Comparison of ENCODE assay signal across 17 cellular contexts in genomic region chr22:46801331-46801811, GRCh38. TPM values are rescaled to one million over a fixed set of nuclear protein-coding genes. Genes with fewer than 3 reads are reported as not detected.
DNase-seq lines count a peak whose midpoint lies in the region; ATAC-seq and TF ChIP-seq lines count a peak whose summit lies in the region.
"Had no signal": no experiment of that assay in that cellular context is flagged by ENCODE, and none has a peak within 500 bp of the region (broad histone marks: within the 10 kb centered on the region; RNA-seq: fewer than 3 reads in every experiment).

No MANE protein-coding gene starts in this region.

- no peak overlapping the region for H2AFZ ChIP-seq in MM.1S (ENCODE audit: low read length)

- H3K79me2 ChIP-seq in MM.1S (ENCODE audit: low read length), result peaks cover 25% of the 10 kb centered on the region

- H3K9me3 Mint-ChIP-seq in natural killer cell, result no peaks in the 10 kb centered on the region
- no peaks in the 10 kb centered on the region for H3K9me3 Mint-ChIP-seq in natural killer cell treated with Interleukin-12 subunit alpha and Interleukin-12 subunit beta and Interleukin-15 and Interleukin-18, amount 100 ng/mL, for 72 hours
- H3K9me3 Mint-ChIP-seq in immature natural killer cell, result peaks cover 0 to 2% (median 0%) of the 10 kb centered on the region in 6 donors

- H3F3A ChIP-seq in MM.1S (ENCODE audit: insufficient read depth, low read length), result no peaks in the 10 kb centered on the region

- H3K4me3 ChIP-seq in upper lobe of left lung, result no peak overlapping the region
- no peak overlapping the region for H3K4me3 ChIP-seq in suprapubic skin
- H3K4me3 ChIP-seq in MM.1S (ENCODE audit: low read length), result no peak overlapping the region

- no peaks in the 10 kb centered on the region for H3K9me3 ChIP-seq in upper lobe of left lung
- H3K9me3 ChIP-seq in suprapubic skin, result no peaks in the 10 kb centered on the region
- no peaks in the 10 kb centered on the region for H3K9me3 ChIP-seq in MM.1S (replicated peaks; ENCODE audit: insufficient read depth, low read length)
- H3K9me3 ChIP-seq: SK-N-SH had no signal

- H3K4me3 Mint-ChIP-seq in natural killer cell, result no peak overlapping the region
- no peak overlapping the region for H3K4me3 Mint-ChIP-seq in natural killer cell treated with Interleukin-12 subunit alpha and Interleukin-12 subunit beta and Interleukin-15 and Interleukin-18, amount 100 ng/mL, for 72 hours
- no peak overlapping the region for H3K4me3 Mint-ChIP-seq in immature natural killer cell
- H3K4me3 Mint-ChIP-seq: activated CD4-positive, alpha-beta T cell treated with anti-CD3 and anti-CD28 coated beads for 36 hours had no signal

- peak overlapping the region; percentile 43 to 79 for H3K27ac Mint-ChIP-seq in natural killer cell
- H3K27ac Mint-ChIP-seq in natural killer cell treated with Interleukin-12 subunit alpha and Interleukin-12 subunit beta and Interleukin-15 and Interleukin-18, amount 100 ng/mL, for 72 hours, result no peak overlapping the region
- peak overlapping the region in 5 of 6 donors; percentile 13 to 70 (median 34) for H3K27ac Mint-ChIP-seq in immature natural killer cell
- H3K27ac Mint-ChIP-seq: activated CD4-positive, alpha-beta T cell treated with anti-CD3 and anti-CD28 coated beads for 36 hours had no signal

- 0 out of 2 replicates have a peak, but pooled peaks cover 3% of the 10 kb centered on the region for H4K20me1 ChIP-seq in MM.1S (ENCODE audit: insufficient read depth, low read length)

- H3K4me1 Mint-ChIP-seq in natural killer cell, result peaks cover 42 to 53% of the 10 kb centered on the region in 2 donors
- H3K4me1 Mint-ChIP-seq in natural killer cell treated with Interleukin-12 subunit alpha and Interleukin-12 subunit beta and Interleukin-15 and Interleukin-18, amount 100 ng/mL, for 72 hours (ENCODE audit: low read depth in 2 of 2), result peaks cover 24 to 34% of the 10 kb centered on the region in 2 donors
- H3K4me1 Mint-ChIP-seq in immature natural killer cell, result peaks cover 30 to 40% of the 10 kb centered on the region in 2 donors

- H3K9me2 ChIP-seq in MM.1S (replicated peaks; ENCODE audit: insufficient read depth, low read length), result no peaks in the 10 kb centered on the region
- H3K9me2 ChIP-seq: SK-N-SH had no signal

- DNase-seq in natural killer cell (no peak), NCI-H345 treated with DMSO at 0.1 percent for 48 hours (lab: John Stamatoyannopoulos, UW; ENCODE audit: unreplicated experiment) (peak; percentile 78), immature natural killer cell (no peak), upper lobe of left lung (peak in 1 of 2 donors; percentile 64), suprapubic skin (ENCODE audit: low spot score in 2 of 2) (no peak), retina (no peak), MM.1S (no peak)
- no peak for DNase-seq in natural killer cell treated with Interleukin-12 subunit alpha and Interleukin-12 subunit beta and Interleukin-15 and Interleukin-18, amount 100 ng/mL, for 72 hours (ENCODE audit: low spot score)
- DNase-seq: activated CD4-positive, alpha-beta T cell treated with anti-CD3 and anti-CD28 coated beads for 36 hours; activated CD8-positive, alpha-beta memory T cell treated with anti-CD3 and anti-CD28 coated beads, Interleukin-2, amount 50 U/mL, for 4 hours; activated naive CD4-positive, alpha-beta T cell; GOT3; left cardiac atrium; NCI-H526; nucleus accumbens; SK-N-SH; substantia nigra had no signal

- no peak for TF ChIP-seq POLR2A in upper lobe of left lung (IDR thresholded peaks at IDR 0.05)
- no peak for TF ChIP-seq POLR2A in suprapubic skin (IDR thresholded peaks at IDR 0.05)

- H3K27me3 Mint-ChIP-seq in natural killer cell (ENCODE audit: low read depth in 2 of 2), result no peaks in the 10 kb centered on the region
- H3K27me3 Mint-ChIP-seq in natural killer cell treated with Interleukin-12 subunit alpha and Interleukin-12 subunit beta and Interleukin-15 and Interleukin-18, amount 100 ng/mL, for 72 hours, result no peaks in the 10 kb centered on the region
- peaks cover 0 to 3% (median 1%) of the 10 kb centered on the region in 3 donors for H3K27me3 Mint-ChIP-seq in immature natural killer cell (ENCODE audit: low read depth in 3 of 3)
- H3K27me3 Mint-ChIP-seq: activated CD4-positive, alpha-beta T cell treated with anti-CD3 and anti-CD28 coated beads for 36 hours had no signal

- WGBS in upper lobe of left lung, 2 donors, result 82 to 88% methylated on average over 13 to 15 of the region's 15 CpGs
- 90% methylated on average over 15 of the region's 15 CpGs for WGBS in suprapubic skin

- ATAC-seq in natural killer cell, result no peak
- ATAC-seq in natural killer cell treated with Interleukin-12 subunit alpha and Interleukin-12 subunit beta and Interleukin-15 and Interleukin-18, amount 100 ng/mL, for 72 hours, result no peak
- peak in 1 of 2 donors; percentile 65 for ATAC-seq in upper lobe of left lung (ENCODE audit: low FRiP score in 2 of 2)
- ATAC-seq: activated CD4-positive, alpha-beta T cell treated with anti-CD3 and anti-CD28 coated beads for 36 hours; left cardiac atrium had no signal

- no peak overlapping the region for H3K9ac ChIP-seq in MM.1S (ENCODE audit: low read length)
- H3K9ac ChIP-seq: SK-N-SH had no signal

- H3K27me3 ChIP-seq in upper lobe of left lung (no peaks in the 10 kb centered on the region), suprapubic skin (no peaks in the 10 kb centered on the region), MM.1S (replicated peaks; ENCODE audit: insufficient read depth, low read length) (no peaks in the 10 kb centered on the region)

- peak overlapping the region; percentile 54 to 83 (median 80) for H3K27ac ChIP-seq in upper lobe of left lung
- no peak overlapping the region for H3K27ac ChIP-seq in suprapubic skin
- no peak overlapping the region for H3K27ac ChIP-seq in MM.1S (ENCODE audit: low read length)

- H3K36me3 Mint-ChIP-seq in natural killer cell, result no peaks in the 10 kb centered on the region
- peaks cover 8% of the 10 kb centered on the region for H3K36me3 Mint-ChIP-seq in natural killer cell treated with Interleukin-12 subunit alpha and Interleukin-12 subunit beta and Interleukin-15 and Interleukin-18, amount 100 ng/mL, for 72 hours
- peaks cover 8 to 32% (median 9%) of the 10 kb centered on the region in 3 donors for H3K36me3 Mint-ChIP-seq in immature natural killer cell

- H3K36me3 ChIP-seq in upper lobe of left lung, result peaks cover 0 to 42% (median 23%) of the 10 kb centered on the region in 4 donors
- peaks cover 42% of the 10 kb centered on the region for H3K36me3 ChIP-seq in suprapubic skin
- H3K36me3 ChIP-seq in MM.1S (replicated peaks; ENCODE audit: insufficient read depth, low read length), result no peaks in the 10 kb centered on the region

- intact Hi-C loops in natural killer cell (cut with micrococcal nuclease), result no loop called here

- no peak overlapping the region for H3K4me2 ChIP-seq in MM.1S (ENCODE audit: low read depth, low read length)
- H3K4me2 ChIP-seq: SK-N-SH had no signal

- TF ChIP-seq EP300 in upper lobe of left lung (IDR thresholded peaks at IDR 0.05) (peak in 1 of 4 donors; percentile 33), suprapubic skin (IDR thresholded peaks at IDR 0.05) (no peak)

- H3K4me1 ChIP-seq in upper lobe of left lung (peaks cover 11 to 40% (median 27%) of the 10 kb centered on the region in 4 donors), suprapubic skin (peaks cover 19% of the 10 kb centered on the region), MM.1S (ENCODE audit: low read length) (peaks cover 3% of the 10 kb centered on the region)

- no peak for TF ChIP-seq CTCF in natural killer cell (IDR thresholded peaks at IDR 0.05)
- TF ChIP-seq CTCF in upper lobe of left lung (IDR thresholded peaks at IDR 0.05), result no peak
- TF ChIP-seq CTCF in suprapubic skin (IDR thresholded peaks at IDR 0.05), result no peak
- TF ChIP-seq CTCF in MM.1S (IDR thresholded peaks at IDR 0.05; ENCODE audit: low read length), result no peak

RNA-seq across cellular contexts. Expression of gene TBC1D22A, which starts 38.9 kb away (rescaled TPM):
- total RNA-seq in natural killer cell (10 to 100 TPM; 47.4 to 53.7 (median 53.2) TPM), upper lobe of left lung (10 to 100 TPM; 27.1 to 48.2 (median 35.3) TPM), suprapubic skin (10 to 100 TPM; 24.8 to 43.2 (median 35.4) TPM)
- total RNA-seq in natural killer cell treated with Interleukin-12 subunit alpha and Interleukin-12 subunit beta and Interleukin-15 and Interleukin-18, amount 100 ng/mL, for 72 hours, result 10 to 100 TPM; 31.9 to 43.4 TPM
- 10 to 100 TPM; 20.6 to 28.0 (median 24.0) TPM for polyA plus RNA-seq in immature natural killer cell

Comparison
In these comparisons a context has a peak if more than half of its experiments do, and no peak if none do; other contexts are left out.
1. H3K27ac Mint-ChIP-seq: peak in natural killer cell (2 of 2) and immature natural killer cell (5 of 6); none in natural killer cell treated with Interleukin-12 subunit alpha and Interleukin-12 subunit beta and Interleukin-15 and Interleukin-18, amount 100 ng/mL, for 72 hours (0 of 2).
2. H3K27ac ChIP-seq: peak in upper lobe of left lung (4 of 4); none in suprapubic skin (single experiment) and MM.1S (single experiment).